ENCODE assay signal across 7 cellular contexts in genomic region chr17:67377727-67378443, GRCh38. TPM values are rescaled to one million over a fixed set of nuclear protein-coding genes. Genes with fewer than 3 reads are reported as not detected.
DNase-seq lines count a peak whose midpoint lies in the region; ATAC-seq, FAIRE-seq and TF ChIP-seq lines count a peak whose summit lies in the region.

No MANE protein-coding gene starts in this region.

- H3K27ac ChIP-seq in neuronal stem cell (replicated peaks; ENCODE audit: low read length), result peak overlapping the region; percentile 61
- peak overlapping the region; percentile 91 to 96 for H3K27ac ChIP-seq in uterus

- peak; percentile 29 for ATAC-seq in HG02970 (IDR thresholded peaks at IDR 0.05; ENCODE audit: low FRiP score, unreplicated experiment)

- peak overlapping the region; percentile 96 for H3K9ac ChIP-seq in neuronal stem cell (ENCODE audit: low read depth, low read length, poor library complexity)

- DNase-seq in GM12891 (ENCODE audit: insufficient read length, low spot score), result peak; percentile 44
- peak; percentile 69 for DNase-seq in OCI-M1 (lab: John Stamatoyannopoulos, UW)
- peak; percentile 43 for DNase-seq in activated gamma-delta T cell (lab: John Stamatoyannopoulos, UW)
- DNase-seq in fibroblast of villous mesenchyme (ENCODE audit: low read depth), result peak; percentile 42
- peak; percentile 57 for DNase-seq in neuronal stem cell (ENCODE audit: low spot score)
- DNase-seq in uterus, result peak; percentile 46 to 47

- no peak for FAIRE-seq in GM12891 (lab: Jason Lieb, UNC)

- H3K4me1 ChIP-seq in neuronal stem cell (ENCODE audit: control insufficient read depth in 2 of 2, insufficient read depth in 1 of 2, low read depth in 1 of 2, low read length in 2 of 2) (peaks cover 5 to 18% of the 10 kb centered on the region in 2 donors), uterus (no peaks in the 10 kb centered on the region)

- H2BK12ac ChIP-seq in neuronal stem cell (ENCODE audit: low read length), result no peak overlapping the region

- H3K9me3 ChIP-seq in neuronal stem cell (replicated peaks in 1 of 2; ENCODE audit: control insufficient read depth in 2 of 2, insufficient read depth in 1 of 2, low read depth in 1 of 2, low read length in 2 of 2), result no peaks in the 10 kb centered on the region
- H3K9me3 ChIP-seq in uterus, result no peaks in the 10 kb centered on the region

- no peak overlapping the region for H4K8ac ChIP-seq in neuronal stem cell (ENCODE audit: low read depth, low read length)

- peak overlapping the region; percentile 28 for H3K4ac ChIP-seq in neuronal stem cell (ENCODE audit: low read length)

- H3K4me3 ChIP-seq in fibroblast of villous mesenchyme (ENCODE audit: low read depth, low read length) (peak overlapping the region; percentile 85), neuronal stem cell (ENCODE audit: low read length in 2 of 2) (peak overlapping the region; percentile 91 to 97), uterus (peak overlapping the region; percentile 74 to 90)

- no peaks in the 10 kb centered on the region for H3K79me1 ChIP-seq in neuronal stem cell (ENCODE audit: low read depth, low read length)

- peak overlapping the region; percentile 94 for H2BK15ac ChIP-seq in neuronal stem cell (ENCODE audit: low read length)

- peak overlapping the region; percentile 77 for H3K14ac ChIP-seq in neuronal stem cell (ENCODE audit: low read length)

- no CpG with 5 or more reads among the region's 74 CpGs for WGBS in neuronal stem cell (ENCODE audit: extremely low coverage in 2 of 2, insufficient read length in 2 of 2, insufficient replicate concordance in 1 of 2), 2 donors

- peaks cover 0 to 3% (median 0%) of the 10 kb centered on the region in 3 experiments for H3K27me3 ChIP-seq in neuronal stem cell (ENCODE audit: control insufficient read depth in 3 of 3, insufficient read depth in 3 of 3, low read depth in 1 of 3, low read length in 3 of 3)
- H3K27me3 ChIP-seq in uterus, result no peaks in the 10 kb centered on the region

- no peak for TF ChIP-seq POLR2A in GM12891 (IDR thresholded peaks at IDR 0.05; ENCODE audit: low read depth, low read length)
- TF ChIP-seq POLR2A in uterus (IDR thresholded peaks at IDR 0.05), result no peak

- H3K36me3 ChIP-seq in neuronal stem cell (replicated peaks in 1 of 2; ENCODE audit: control insufficient read depth in 2 of 2, insufficient read depth in 2 of 2, low read length in 2 of 2), result peaks cover 0 to 3% of the 10 kb centered on the region in 2 donors
- H3K36me3 ChIP-seq in uterus, result no peaks in the 10 kb centered on the region

- H2AFZ ChIP-seq in neuronal stem cell (ENCODE audit: low read length), result peak overlapping the region; percentile 94

- peak overlapping the region; percentile 62 for H3K4me2 ChIP-seq in neuronal stem cell (ENCODE audit: insufficient read depth, low read length, poor library complexity, severe bottlenecking)

- H3K23ac ChIP-seq in neuronal stem cell (ENCODE audit: low read depth, low read length, poor library complexity), result peak overlapping the region; percentile 98

- peak overlapping the region; percentile 76 for H2AK5ac ChIP-seq in neuronal stem cell (ENCODE audit: low read depth, low read length)

- TF ChIP-seq CTCF in fibroblast of villous mesenchyme (IDR thresholded peaks at IDR 0.05; ENCODE audit: insufficient read depth, low read depth, low read length) (peak; percentile 27), uterus (IDR thresholded peaks at IDR 0.05) (peak in 2 of 4 experiments; percentile 19 to 53)

- peak overlapping the region; percentile 96 for H3K18ac ChIP-seq in neuronal stem cell (ENCODE audit: low read length)

- H2BK120ac ChIP-seq in neuronal stem cell (ENCODE audit: low read depth, low read length), result peak overlapping the region; percentile 67

- no peak overlapping the region for H4K91ac ChIP-seq in neuronal stem cell (ENCODE audit: low read depth, low read length, poor library complexity)

- intact Hi-C loops in uterus (cut with DNase I; ENCODE audit: low total_unique reads), result loop anchor here (5.0 kb wide), 1 partner anchor 309 kb away; no protein-coding TSS in a partner anchor

- H2BK5ac ChIP-seq in neuronal stem cell (ENCODE audit: low read length), result peak overlapping the region; percentile 78

TF ChIP-seq in GM12891, 5 proteins besides CTCF, POLR2A, EP300 and RAD21:
- TF ChIP-seq SPI1 (IDR thresholded peaks at IDR 0.05; ENCODE audit: low read depth, low read length) (no peak), PAX5 (IDR thresholded peaks at IDR 0.05; ENCODE audit: insufficient read depth, low read length, severe bottlenecking) (no peak), POU2F2 (IDR thresholded peaks at IDR 0.05; ENCODE audit: low read depth, low read length) (no peak), TAF1 (IDR thresholded peaks at IDR 0.05; ENCODE audit: low read depth, low read length) (no peak), POLR2AphosphoS5 (IDR thresholded peaks at IDR 0.05; ENCODE audit: low read depth, low read length) (no peak)

RNA-seq across cellular contexts. Expression of gene PITPNC1, which starts 0.8 kb away (rescaled TPM):
- polyA plus RNA-seq in GM12891 (2012; ENCODE audit: low read depth, missing spikeins), result 15.5 TPM
- 3.9 and 4.3 TPM in 2 replicates for total RNA-seq in fibroblast of villous mesenchyme
- polyA plus RNA-seq in neuronal stem cell (2013, experiment 1 of 2), result 16.3 TPM
- polyA plus RNA-seq in neuronal stem cell (2013, experiment 2 of 2), result 16.7 TPM
- 10 to 100 TPM in 2 of 4 donors, 1 to 10 TPM in 2; 4.1 to 45.1 (median 8.7) TPM for total RNA-seq in uterus

RNA-seq across cellular contexts. Expression of gene PSMD12, which starts 11.5 kb away (rescaled TPM):
- 34.1 TPM for polyA plus RNA-seq in GM12891 (2012; ENCODE audit: low read depth, missing spikeins)
- total RNA-seq in fibroblast of villous mesenchyme, result 19.6 and 32.4 TPM in 2 replicates
- polyA plus RNA-seq in neuronal stem cell (2013, experiment 1 of 2), result 33.7 TPM
- polyA plus RNA-seq in neuronal stem cell (2013, experiment 2 of 2), result 34.6 TPM
- 10 to 100 TPM; 10.5 to 55.6 (median 24.9) TPM for total RNA-seq in uterus

Comparison
In these comparisons a context has a peak if more than half of its experiments do, and no peak if none do; other contexts are left out.
1. Peak in every context shown above with its lines: DNase-seq, ATAC-seq, H3K4me3 ChIP-seq and H3K27ac ChIP-seq.